ENCODE assay signal across 1 cellular context in the genomic region with DNA sequence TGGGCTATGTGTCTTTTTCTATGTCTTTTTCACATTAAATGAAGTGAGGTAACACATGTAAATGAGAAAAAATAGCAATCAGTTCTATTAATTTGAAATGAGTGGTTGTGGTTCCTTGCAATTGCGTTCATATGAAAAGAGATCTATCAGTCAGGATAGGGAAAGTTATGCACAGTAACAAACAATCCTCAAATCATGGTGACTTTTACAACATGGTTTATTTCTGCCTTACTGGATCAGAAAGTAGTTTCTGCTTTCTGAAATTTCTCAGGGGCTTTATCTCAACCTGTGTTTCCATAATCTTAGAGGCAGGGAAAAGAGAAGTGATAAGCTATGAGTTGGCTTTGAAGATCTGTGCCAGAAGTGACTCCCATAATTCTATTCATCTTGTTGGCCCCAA.
TF ChIP-seq lines count a peak whose summit lies in the region.

No MANE protein-coding gene starts in this region.

TF ChIP-seq in K562, 482 proteins besides CTCF, POLR2A, EP300 and RAD21 (continued from another document):
- TF ChIP-seq POLR3A (IDR thresholded peaks at IDR 0.05; ENCODE audit: borderline replicate concordance, extremely low read depth, insufficient read depth, insufficient read length) = no peak
- TF ChIP-seq DACH1 (IDR thresholded peaks at IDR 0.05; ENCODE audit: partially characterized antibody) = no peak
